In genomic region chr2:204628926-204629661, GRCh38 we compare ENCODE assay signal across 26 cellular contexts.
DNase-seq lines count a peak whose midpoint lies in the region; ATAC-seq and TF ChIP-seq lines count a peak whose summit lies in the region.
"Had no signal": no experiment of that assay in that cellular context is flagged by ENCODE, and none has a peak within 500 bp of the region (broad histone marks: within the 10 kb centered on the region; RNA-seq: fewer than 3 reads in every experiment).

No MANE protein-coding gene starts in this region.

- no peaks in the 10 kb centered on the region for H4K20me1 ChIP-seq in osteoblast (ENCODE audit: insufficient read depth, low read length)

- TF ChIP-seq CTCF in cardiac fibroblast (IDR thresholded peaks at IDR 0.05; ENCODE audit: low read depth, low read length) (no peak), nephron (IDR thresholded peaks at IDR 0.05; ENCODE audit: unreplicated experiment in 3 of 3) (no peak), osteoblast (IDR thresholded peaks at IDR 0.05; ENCODE audit: extremely low read depth, low read depth, low read length) (no peak)

- peaks cover 3% of the 10 kb centered on the region for H3K36me3 Mint-ChIP-seq in nephron (ENCODE audit: low read depth)
- H3K36me3 Mint-ChIP-seq: memory B cell had no signal

- no peak for ATAC-seq in GM19023 (IDR thresholded peaks at IDR 0.05; ENCODE audit: unreplicated experiment)
- ATAC-seq: upper lobe of right lung had no signal

- no peak overlapping the region for H3K27ac ChIP-seq in osteoblast (ENCODE audit: low read depth, low read length)
- H3K27ac ChIP-seq: cardiac muscle cell, coronary artery, SJSA1, upper lobe of right lung had no signal

- H3K9me3 Mint-ChIP-seq in nephron = peaks cover 14% of the 10 kb centered on the region
- H3K9me3 Mint-ChIP-seq: CD8-positive, alpha-beta memory T cell had no signal

- no peaks in the 10 kb centered on the region for H3K9me3 ChIP-seq in osteoblast (ENCODE audit: low read depth, low read length)
- H3K9me3 ChIP-seq: SJSA1, upper lobe of right lung had no signal

- H3K79me2 ChIP-seq in osteoblast (ENCODE audit: insufficient read depth, low read length) = peaks cover 6% of the 10 kb centered on the region

- peaks cover 12% of the 10 kb centered on the region for H3K4me1 Mint-ChIP-seq in nephron
- H3K4me1 Mint-ChIP-seq: CD8-positive, alpha-beta memory T cell; memory B cell had no signal

- H3K4me2 ChIP-seq in osteoblast (ENCODE audit: insufficient read depth, low read length) = no peak overlapping the region

- H2AFZ ChIP-seq in osteoblast (ENCODE audit: low read length) = no peak overlapping the region

- H3K27ac Mint-ChIP-seq in nephron = peak overlapping the region; percentile 2 to 77 (median 71)
- H3K27ac Mint-ChIP-seq: CD8-positive, alpha-beta memory T cell; memory B cell had no signal

- H3K4me3 Mint-ChIP-seq in nephron = peak overlapping the region in 1 of 3 experiments; percentile 17
- H3K4me3 Mint-ChIP-seq: CD8-positive, alpha-beta memory T cell; memory B cell had no signal

- H3K4me3 ChIP-seq in cardiac fibroblast (replicated peaks in 1 of 2; ENCODE audit: low read depth in 2 of 2, low read length in 2 of 2) (no peak overlapping the region), osteoblast (ENCODE audit: insufficient read depth, low read length) (no peak overlapping the region)
- H3K4me3 ChIP-seq: cardiac muscle cell, coronary artery, SJSA1, upper lobe of right lung had no signal

- DNase-seq in NCI-H748 (lab: John Stamatoyannopoulos, UW; ENCODE audit: unreplicated experiment) (peak; percentile 45), NCI-H748 treated with DMSO at 0.1 percent for 48 hours (lab: John Stamatoyannopoulos, UW) (no peak), NCI-H2227 treated with DMSO at 0.1 percent for 48 hours (lab: John Stamatoyannopoulos, UW) (peak; percentile 51), cardiac fibroblast (ENCODE audit: low read depth in 2 of 2) (peak; percentile 15 to 48), osteoblast (ENCODE audit: insufficient read length, low spot score, missing footprints) (no peak)
- DNase-seq in stimulated activated CD4-positive, alpha-beta T cell treated with anti-CD3 and anti-CD28 coated beads, Interleukin-12 subunit alpha, Interleukin-12 subunit beta, amount 100 ng/mL, for 4 hours = no peak
- DNase-seq: 8988T; activated gamma-delta T cell; CD8-positive, alpha-beta memory T cell; DMS53; head of caudate nucleus; KBM-7; MV-4-11; NCI-H1694; NCI-H446; nucleus accumbens; small intestine; substantia nigra; T-helper 1 cell; upper lobe of right lung had no signal

- H3K36me3 ChIP-seq in osteoblast (ENCODE audit: insufficient read depth, low read length) = no peaks in the 10 kb centered on the region
- H3K36me3 ChIP-seq: cardiac muscle cell, SJSA1, upper lobe of right lung had no signal

- no peaks in the 10 kb centered on the region for H3K27me3 Mint-ChIP-seq in nephron (ENCODE audit: low read depth)
- H3K27me3 Mint-ChIP-seq: memory B cell had no signal

- no peaks in the 10 kb centered on the region for H3K4me1 ChIP-seq in osteoblast (ENCODE audit: insufficient read depth, low read length)
- H3K4me1 ChIP-seq: upper lobe of right lung had no signal

- no peaks in the 10 kb centered on the region for H3K27me3 ChIP-seq in osteoblast (ENCODE audit: insufficient read depth, low read length)
- H3K27me3 ChIP-seq: cardiac muscle cell, SJSA1, upper lobe of right lung had no signal

Comparison
In these comparisons a context has a peak if more than half of its experiments do, and no peak if none do; other contexts are left out.
1. DNase-seq: peak in NCI-H748 (single experiment), NCI-H2227 treated with DMSO at 0.1 percent for 48 hours (single experiment) and cardiac fibroblast (2 of 2); none in NCI-H748 treated with DMSO at 0.1 percent for 48 hours (single experiment), stimulated activated CD4-positive, alpha-beta T cell treated with anti-CD3 and anti-CD28 coated beads, Interleukin-12 subunit alpha, Interleukin-12 subunit beta, amount 100 ng/mL, for 4 hours (single experiment) and osteoblast (single experiment).